ENCODE assay signal across 20 cellular contexts in the genomic region with DNA sequence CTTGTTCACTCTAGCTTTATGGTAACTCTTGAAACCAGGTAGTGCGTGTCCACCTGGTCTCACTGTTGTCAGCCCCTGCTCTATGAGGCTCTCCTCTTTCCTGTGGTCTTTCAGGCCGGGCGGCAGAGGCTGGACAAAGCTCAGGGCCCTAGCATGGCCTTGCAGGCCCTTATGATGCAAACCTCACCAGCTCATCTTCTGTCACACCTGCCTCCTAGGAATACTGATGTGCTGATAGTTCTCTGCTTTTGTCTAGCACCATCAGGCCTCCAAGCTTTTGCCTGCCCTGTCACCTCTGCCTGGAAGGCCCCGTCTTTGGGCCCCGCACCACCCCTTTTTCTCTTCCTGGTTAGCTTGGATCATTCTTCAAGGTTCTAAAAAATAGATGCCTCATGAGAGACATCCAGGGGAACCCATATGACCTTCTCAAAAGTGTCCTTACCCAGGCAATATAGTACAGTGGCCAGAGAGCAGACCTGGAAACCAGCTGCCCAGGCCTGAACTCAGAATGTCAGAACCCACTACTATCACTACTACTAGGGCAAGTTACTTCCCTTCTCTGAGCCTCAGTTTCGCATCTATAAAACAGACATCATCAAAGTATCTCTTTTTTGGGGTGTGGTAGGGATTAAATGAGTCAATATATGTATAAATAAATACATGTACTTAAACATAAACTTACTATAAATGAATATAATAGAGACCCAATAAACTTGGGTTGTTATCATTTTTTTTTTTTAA.
"Had no signal": no experiment of that assay in that cellular context is flagged by ENCODE, and none has a peak within 500 bp of the region (broad histone marks: within the 10 kb centered on the region; RNA-seq: fewer than 3 reads in every experiment).

No MANE protein-coding gene starts in this region.

- H3K27ac ChIP-seq: body of pancreas, esophagus muscularis mucosa, gastroesophageal sphincter, heart left ventricle, left lung, pancreas, thoracic aorta, upper lobe of left lung had no signal

- H3K9me3 Mint-ChIP-seq: central memory CD8-positive, alpha-beta T cell; T-helper 1 cell treated with Interleukin-12 subunit alpha and Interleukin-12 subunit beta and Interleukin-4 antibody, amounts not matched to agents 30 μg/mL and 1 μg/mL, for 36 hours had no signal

- ATAC-seq: body of pancreas, gastroesophageal sphincter, heart left ventricle, left lung, pancreas, sciatic nerve had no signal

- H3K36me3 ChIP-seq: esophagus muscularis mucosa, gastroesophageal sphincter, heart left ventricle, left lung, pancreas, thoracic aorta, upper lobe of left lung had no signal

- H3K9me3 ChIP-seq: body of pancreas, esophagus muscularis mucosa, gastroesophageal sphincter, left lung, pancreas, thoracic aorta, upper lobe of left lung had no signal

- H3K27me3 ChIP-seq: body of pancreas, esophagus muscularis mucosa, gastroesophageal sphincter, heart left ventricle, left lung, pancreas, upper lobe of left lung had no signal

- H3K27me3 Mint-ChIP-seq: central memory CD8-positive, alpha-beta T cell had no signal

- H3K4me2 ChIP-seq: smooth muscle cell had no signal

- H3K4me3 Mint-ChIP-seq: activated T-helper 1 cell treated with anti-CD3 and anti-CD28 coated beads, Interleukin-12 subunit alpha, Interleukin-12 subunit beta, Interleukin-2, Interleukin-4 antibody, amounts not matched to agents 30 ng/mL and 10 ng/mL and 1 ng/mL, durations not matched to agents 14 hours and 24 hours and 36 hours; central memory CD8-positive, alpha-beta T cell; T-helper 1 cell treated with Interleukin-12 subunit alpha and Interleukin-12 subunit beta and Interleukin-4 antibody, amounts not matched to agents 30 μg/mL and 1 μg/mL, for 36 hours had no signal

- H3K4me1 Mint-ChIP-seq: central memory CD8-positive, alpha-beta T cell had no signal

- H3K4me3 ChIP-seq: body of pancreas, esophagus muscularis mucosa, gastroesophageal sphincter, heart left ventricle, left lung, pancreas, smooth muscle cell, thoracic aorta, upper lobe of left lung had no signal

- H3K4me1 ChIP-seq: body of pancreas, pancreas had no signal

- H3K27ac Mint-ChIP-seq: activated T-helper 1 cell treated with anti-CD3 and anti-CD28 coated beads, Interleukin-12 subunit alpha, Interleukin-12 subunit beta, Interleukin-2, Interleukin-4 antibody, amounts not matched to agents 30 ng/mL and 10 ng/mL and 1 ng/mL, durations not matched to agents 14 hours and 24 hours and 36 hours; T-helper 1 cell treated with Interleukin-12 subunit alpha and Interleukin-12 subunit beta and Interleukin-4 antibody, amounts not matched to agents 30 μg/mL and 1 μg/mL, for 36 hours had no signal

- DNase-seq: activated CD4-positive, alpha-beta T cell treated with anti-CD3 and anti-CD28 coated beads for 1 hour; activated gamma-delta T cell treated with Interleukin-2 at 50 U/mL for 16 hours; activated T-cell treated with anti-CD3 and anti-CD28 coated beads for 4 hours; body of pancreas; effector CD8-positive, alpha-beta T cell; heart left ventricle; kidney; left lung; mammary epithelial cell; pancreas; stimulated activated CD4-positive, alpha-beta T cell treated with anti-CD3 and anti-CD28 coated beads, Interleukin-4, amount 100 ng/mL, for 1 hour; upper lobe of left lung had no signal
